8 cellular contexts compared by ENCODE assay signal in genomic region chr20:354298-354977, GRCh38. TPM values are rescaled to one million over a fixed set of nuclear protein-coding genes. Genes with fewer than 3 reads are reported as not detected.
A peak's percentile ranks its signal among the peaks of the same experiment; 100 is the strongest.
DNase-seq lines count a peak whose midpoint lies in the region; ATAC-seq and TF ChIP-seq lines count a peak whose summit lies in the region.

No MANE protein-coding gene starts in this region.

- H2AFZ ChIP-seq in OCI-LY3 (ENCODE audit: low read depth, low read length) (no peak overlapping the region), neural cell (ENCODE audit: low read depth, low read length) (no peak overlapping the region)

- no peaks in the 10 kb centered on the region for H3K9me3 ChIP-seq in OCI-LY3 (ENCODE audit: insufficient read depth, low read length)
- H3K9me3 ChIP-seq in esophagus squamous epithelium = no peaks in the 10 kb centered on the region
- no peaks in the 10 kb centered on the region for H3K9me3 ChIP-seq in neural cell (ENCODE audit: low read length)
- H3K9me3 ChIP-seq in stomach = no peaks in the 10 kb centered on the region

- no peak overlapping the region for H3K4me3 Mint-ChIP-seq in Calu3 (ENCODE audit: low read depth, unreplicated experiment)

- TF ChIP-seq EP300 in neural cell (conservative IDR thresholded peaks at IDR 0.05; ENCODE audit: poor library complexity, severe bottlenecking) (no peak), stomach (IDR thresholded peaks at IDR 0.05) (no peak)

- H3K27me3 Mint-ChIP-seq in Calu3 (ENCODE audit: unreplicated experiment) = no peaks in the 10 kb centered on the region

- no TSS peak for BruUV-seq in Calu3 (replicated peaks; lab: Mats Ljungman, UMichigan)

- H3K27ac ChIP-seq in OCI-LY3 (ENCODE audit: low read length) = no peak overlapping the region
- H3K27ac ChIP-seq in esophagus squamous epithelium = no peak overlapping the region
- H3K27ac ChIP-seq in neural cell (ENCODE audit: low read length) = no peak overlapping the region
- no peak overlapping the region for H3K27ac ChIP-seq in stomach

- H3K4me1 ChIP-seq in OCI-LY3 (ENCODE audit: low read length) (0 out of 2 replicates have a peak, but pooled peaks cover 3% of the 10 kb centered on the region), esophagus squamous epithelium (peaks cover 0 to 8% (median 7%) of the 10 kb centered on the region in 3 donors), stomach (peaks cover 0 to 17% (median 6%) of the 10 kb centered on the region in 4 donors)

- WGBS in esophagus squamous epithelium, 2 donors = 11 to 35% methylated on average over 4 to 13 of the region's 14 CpGs
- 13 to 15% (median 14%) methylated on average over 14 of the region's 14 CpGs for WGBS in stomach, 5 donors

- intact Hi-C loops in Calu3 (cut with micrococcal nuclease; ENCODE audit: unreplicated experiment) = loop anchor here (1.0 to 10.0 kb wide), 2 partner anchors 125 to 290 kb away; no protein-coding TSS in a partner anchor
- intact Hi-C loops in esophagus squamous epithelium (cut with DNase I) = loop anchor here (5.0 kb wide), 1 partner anchor 123 kb away; no protein-coding TSS in a partner anchor
- intact Hi-C loops in stomach (cut with DNase I; ENCODE audit: low total_unique reads) = loop anchor here (10.0 kb wide), 1 partner anchor 50 kb away; the partner anchor contains the start of gene RBCK1

- no peaks in the 10 kb centered on the region for H3F3A ChIP-seq in neural cell (ENCODE audit: insufficient read depth, low read length, poor library complexity, severe bottlenecking)

- CTCF ChIA-PET in Calu3 (lab: Charles Lee) = interaction anchor here (0.9 to 1.0 kb wide), 3 partner anchors 9 to 291 kb away, joined by 3 to 4 read pairs (median 3); no protein-coding TSS in a partner anchor

- no peaks in the 10 kb centered on the region for H4K20me1 ChIP-seq in OCI-LY3 (ENCODE audit: insufficient read depth, low read length)
- no peaks in the 10 kb centered on the region for H4K20me1 ChIP-seq in neural cell (ENCODE audit: insufficient read depth)

- H3K27me3 ChIP-seq in OCI-LY3 (ENCODE audit: low read depth, low read length) (no peaks in the 10 kb centered on the region), esophagus squamous epithelium (no peaks in the 10 kb centered on the region), neural cell (ENCODE audit: insufficient read depth, low read depth, low read length) (no peaks in the 10 kb centered on the region), stomach (no peaks in the 10 kb centered on the region)

- H3K4me1 Mint-ChIP-seq in Calu3 (ENCODE audit: low read depth, unreplicated experiment) = peaks cover 10% of the 10 kb centered on the region

- peak; percentile 77 for DNase-seq in Calu3
- DNase-seq in KBM-7 = peak; percentile 83
- peak; percentile 73 for DNase-seq in activated T-cell treated with anti-CD3 and anti-CD28 coated beads for 24 hours (ENCODE audit: low read depth)
- peak; percentile 26 for DNase-seq in esophagus squamous epithelium (lab: John Stamatoyannopoulos, UW)
- peak; percentile 81 for DNase-seq in stomach

- no peaks in the 10 kb centered on the region for H3K9me2 ChIP-seq in neural cell (ENCODE audit: insufficient read depth, low read length)

- peak; percentile 94 for ATAC-seq in GM21447 (IDR thresholded peaks at IDR 0.05; ENCODE audit: unreplicated experiment)

- H3K36me3 ChIP-seq in OCI-LY3 (replicated peaks; ENCODE audit: low read depth, low read length) = no peaks in the 10 kb centered on the region
- H3K36me3 ChIP-seq in esophagus squamous epithelium = peaks cover 0 to 27% (median 5%) of the 10 kb centered on the region in 3 donors
- no peaks in the 10 kb centered on the region for H3K36me3 ChIP-seq in neural cell (ENCODE audit: insufficient read depth, low read length)
- H3K36me3 ChIP-seq in stomach = peaks cover 0 to 19% (median 13%) of the 10 kb centered on the region in 4 donors

- H3K9me3 Mint-ChIP-seq in Calu3 (ENCODE audit: low read depth, unreplicated experiment) = no peaks in the 10 kb centered on the region

- no peaks in the 10 kb centered on the region for H3K36me3 Mint-ChIP-seq in Calu3 (ENCODE audit: insufficient read depth, unreplicated experiment)

- peak; percentile 81 for TF ChIP-seq CTCF in Calu3 (IDR thresholded peaks at IDR 0.05; ENCODE audit: unreplicated experiment)
- peak; percentile 97 for TF ChIP-seq CTCF in OCI-LY3 (IDR thresholded peaks at IDR 0.05; ENCODE audit: low read depth, low read length)
- TF ChIP-seq CTCF in esophagus squamous epithelium (IDR thresholded peaks at IDR 0.05) = peak; percentile 85 to 95 (median 92)
- TF ChIP-seq CTCF in neural cell (IDR thresholded peaks at IDR 0.05; ENCODE audit: poor library complexity, severe bottlenecking) = peak; percentile 98
- peak in 5 of 7 experiments; percentile 88 to 96 (median 89) for TF ChIP-seq CTCF in stomach (IDR thresholded peaks at IDR 0.05)

- peak; percentile 98 for TF ChIP-seq RAD21 in neural cell (conservative IDR thresholded peaks at IDR 0.05)

- in situ Hi-C loops in KBM-7 (cut with MboI; ENCODE audit: low pct_unique_long_range_greater_than_20kb, low sequenced_read_pairs) = no loop called here

- H3K4me2 ChIP-seq in OCI-LY3 (ENCODE audit: low read length) (no peak overlapping the region; the same call in 1 of the 2 replicates), neural cell (ENCODE audit: low read length) (no peak overlapping the region)

- TF ChIP-seq POLR2A in esophagus squamous epithelium (IDR thresholded peaks at IDR 0.05) = no peak
- TF ChIP-seq POLR2A in stomach (IDR thresholded peaks at IDR 0.05) = no peak

- no peak overlapping the region for H3K4me3 ChIP-seq in OCI-LY3 (ENCODE audit: low read length)
- H3K4me3 ChIP-seq in esophagus squamous epithelium = no peak overlapping the region
- H3K4me3 ChIP-seq in neural cell (ENCODE audit: low read length) = no peak overlapping the region
- no peak overlapping the region for H3K4me3 ChIP-seq in stomach

- H3K9ac ChIP-seq in OCI-LY3 (ENCODE audit: low read length) = no peak overlapping the region
- peak overlapping the region; percentile 16 for H3K9ac ChIP-seq in neural cell (ENCODE audit: low read length)

- H3K79me2 ChIP-seq in OCI-LY3 (ENCODE audit: low read length) = no peaks in the 10 kb centered on the region
- no peaks in the 10 kb centered on the region for H3K79me2 ChIP-seq in neural cell (replicated peaks; ENCODE audit: insufficient read depth, low read length)

- no peak overlapping the region for H3K27ac Mint-ChIP-seq in Calu3 (ENCODE audit: unreplicated experiment)

TF ChIP-seq in neural cell, 6 proteins besides CTCF, POLR2A, EP300 and RAD21 (continues in another document):
- TF ChIP-seq SMC3 (conservative IDR thresholded peaks at IDR 0.05; ENCODE audit: poor library complexity) = peak; percentile 93
- TF ChIP-seq, protein P1, sequence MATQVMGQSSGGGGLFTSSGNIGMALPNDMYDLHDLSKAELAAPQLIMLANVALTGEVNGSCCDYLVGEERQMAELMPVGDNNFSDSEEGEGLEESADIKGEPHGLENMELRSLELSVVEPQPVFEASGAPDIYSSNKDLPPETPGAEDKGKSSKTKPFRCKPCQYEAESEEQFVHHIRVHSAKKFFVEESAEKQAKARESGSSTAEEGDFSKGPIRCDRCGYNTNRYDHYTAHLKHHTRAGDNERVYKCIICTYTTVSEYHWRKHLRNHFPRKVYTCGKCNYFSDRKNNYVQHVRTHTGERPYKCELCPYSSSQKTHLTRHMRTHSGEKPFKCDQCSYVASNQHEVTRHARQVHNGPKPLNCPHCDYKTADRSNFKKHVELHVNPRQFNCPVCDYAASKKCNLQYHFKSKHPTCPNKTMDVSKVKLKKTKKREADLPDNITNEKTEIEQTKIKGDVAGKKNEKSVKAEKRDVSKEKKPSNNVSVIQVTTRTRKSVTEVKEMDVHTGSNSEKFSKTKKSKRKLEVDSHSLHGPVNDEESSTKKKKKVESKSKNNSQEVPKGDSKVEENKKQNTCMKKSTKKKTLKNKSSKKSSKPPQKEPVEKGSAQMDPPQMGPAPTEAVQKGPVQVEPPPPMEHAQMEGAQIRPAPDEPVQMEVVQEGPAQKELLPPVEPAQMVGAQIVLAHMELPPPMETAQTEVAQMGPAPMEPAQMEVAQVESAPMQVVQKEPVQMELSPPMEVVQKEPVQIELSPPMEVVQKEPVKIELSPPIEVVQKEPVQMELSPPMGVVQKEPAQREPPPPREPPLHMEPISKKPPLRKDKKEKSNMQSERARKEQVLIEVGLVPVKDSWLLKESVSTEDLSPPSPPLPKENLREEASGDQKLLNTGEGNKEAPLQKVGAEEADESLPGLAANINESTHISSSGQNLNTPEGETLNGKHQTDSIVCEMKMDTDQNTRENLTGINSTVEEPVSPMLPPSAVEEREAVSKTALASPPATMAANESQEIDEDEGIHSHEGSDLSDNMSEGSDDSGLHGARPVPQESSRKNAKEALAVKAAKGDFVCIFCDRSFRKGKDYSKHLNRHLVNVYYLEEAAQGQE (IDR thresholded peaks at IDR 0.05; ENCODE audit: borderline replicate concordance) = no peak
- no peak for TF ChIP-seq MXI1 (conservative IDR thresholded peaks at IDR 0.05; ENCODE audit: poor library complexity, severe bottlenecking)
- no peak for TF ChIP-seq TAF1 (IDR thresholded peaks at IDR 0.05; ENCODE audit: low read depth)

RNA-seq across cellular contexts. Expression of gene NRSN2, which starts 7.5 kb away (rescaled TPM):
- total RNA-seq in Calu3 (2022) (0.42 and 0.51 TPM in 2 replicates), esophagus squamous epithelium (10 to 100 TPM in 1 of 4 donors, 1 to 10 TPM in 3; 3.7 to 13.8 (median 7.2) TPM), stomach (10 to 100 TPM in 4 of 5 donors, under 1 TPM in 1; 0.89 to 36.5 (median 15.2) TPM)
- polyA plus RNA-seq in neural cell (19.6 and 43.1 TPM in 2 replicates), stomach (10 to 100 TPM in 2 of 3 donors, 1 to 10 TPM in 1; 9.8 to 21.0 (median 20.2) TPM)
- 29.2 and 30.7 TPM in 2 replicates for polyA minus RNA-seq in neural cell

RNA-seq across cellular contexts. Expression of gene TRIB3, which starts 26.1 kb away (rescaled TPM):
- total RNA-seq in Calu3 (2022) (47.2 and 53.0 TPM in 2 replicates), esophagus squamous epithelium (10 to 100 TPM in 3 of 4 donors, 1 to 10 TPM in 1; 6.5 to 22.0 (median 11.9) TPM), stomach (10 to 100 TPM in 2 of 5 donors, 1 to 10 TPM in 3; 1.7 to 17.7 (median 3.6) TPM)
- polyA plus RNA-seq in neural cell (6.0 and 6.8 TPM in 2 replicates), stomach (10 to 100 TPM in 2 of 3 donors, 1 to 10 TPM in 1; 8.7 to 15.8 (median 12.6) TPM)
- polyA minus RNA-seq in neural cell = 9.0 and 9.7 TPM in 2 replicates

RNA-seq across cellular contexts. Expression of gene SOX12, which starts 29.1 kb away (rescaled TPM):
- total RNA-seq in Calu3 (2022) (13.6 and 14.5 TPM in 2 replicates), esophagus squamous epithelium (1 to 10 TPM; 2.1 to 3.8 (median 3.3) TPM), stomach (10 to 100 TPM in 2 of 5 donors, 1 to 10 TPM in 3; 1.5 to 20.3 (median 5.4) TPM)
- polyA plus RNA-seq in neural cell (6.8 and 9.6 TPM in 2 replicates), stomach (1 to 10 TPM; 1.7 to 2.8 (median 2.6) TPM)
- 12.5 and 13.4 TPM in 2 replicates for polyA minus RNA-seq in neural cell

RNA-seq across cellular contexts. Expression of gene RBCK1, which starts 53.7 kb away (rescaled TPM):
- total RNA-seq in Calu3 (2022) (142 and 144 TPM in 2 replicates), esophagus squamous epithelium (10 to 100 TPM; 46.9 to 79.8 (median 63.2) TPM), stomach (100 to 1,000 TPM in 3 of 5 donors, 10 to 100 TPM in 2; 30.7 to 211 (median 161) TPM)
- polyA plus RNA-seq in neural cell (38.4 and 60.2 TPM in 2 replicates), stomach (100 to 1,000 TPM in 1 of 3 donors, 10 to 100 TPM in 2; 69.0 to 115 (median 81.1) TPM)
- 23.1 and 23.2 TPM in 2 replicates for polyA minus RNA-seq in neural cell

RNA-seq across cellular contexts. Expression of gene ZCCHC3, which starts 57.1 kb away (rescaled TPM):
- total RNA-seq in Calu3 (2022) (10.9 and 11.1 TPM in 2 replicates), esophagus squamous epithelium (10 to 100 TPM in 1 of 4 donors, 1 to 10 TPM in 3; 6.8 to 14.1 (median 9.2) TPM), stomach (10 to 100 TPM; 10.6 to 59.1 (median 18.7) TPM)
- polyA plus RNA-seq in neural cell (15.5 and 19.5 TPM in 2 replicates), stomach (1 to 10 TPM; 6.2 to 9.0 (median 8.6) TPM)
- 32.5 and 41.9 TPM in 2 replicates for polyA minus RNA-seq in neural cell

Comparison
In these comparisons a context has a peak if more than half of its experiments do, and no peak if none do; other contexts are left out.
1. DNase-seq: peak in every context shown above with its lines; median percentile 83 in KBM-7; 81 in stomach; 77 in Calu3; 73 in activated T-cell treated with anti-CD3 and anti-CD28 coated beads for 24 hours; 26 in esophagus squamous epithelium.